Comparison of ENCODE assay signal across 2 cellular contexts in genomic region chr17:40560592-40561293, GRCh38.
TF ChIP-seq lines count a peak whose summit lies in the region.

No MANE protein-coding gene starts in this region.

TF ChIP-seq in IMR-90, 13 proteins besides CTCF, POLR2A, EP300 and RAD21:
- TF ChIP-seq CEBPB (IDR thresholded peaks at IDR 0.05; ENCODE audit: low read depth, low read length): peak; percentile 14; the same call in 1 of the 2 replicates
- no peak for TF ChIP-seq FOS (IDR thresholded peaks at IDR 0.05; ENCODE audit: low read depth, low read length)
- TF ChIP-seq USF2 (IDR thresholded peaks at IDR 0.05; ENCODE audit: low read depth, low read length): no peak
- TF ChIP-seq ELK1 (IDR thresholded peaks at IDR 0.05; ENCODE audit: borderline replicate concordance, low read depth, low read length): no peak

TF ChIP-seq in H1, 55 proteins besides CTCF, POLR2A, EP300 and RAD21:
- TF ChIP-seq EZH2 (IDR thresholded peaks at IDR 0.05; ENCODE audit: low read depth, low read length, severe bottlenecking): no peak
TF ChIP-seq in H1: peak in this region for 0.
